In the genomic region with DNA sequence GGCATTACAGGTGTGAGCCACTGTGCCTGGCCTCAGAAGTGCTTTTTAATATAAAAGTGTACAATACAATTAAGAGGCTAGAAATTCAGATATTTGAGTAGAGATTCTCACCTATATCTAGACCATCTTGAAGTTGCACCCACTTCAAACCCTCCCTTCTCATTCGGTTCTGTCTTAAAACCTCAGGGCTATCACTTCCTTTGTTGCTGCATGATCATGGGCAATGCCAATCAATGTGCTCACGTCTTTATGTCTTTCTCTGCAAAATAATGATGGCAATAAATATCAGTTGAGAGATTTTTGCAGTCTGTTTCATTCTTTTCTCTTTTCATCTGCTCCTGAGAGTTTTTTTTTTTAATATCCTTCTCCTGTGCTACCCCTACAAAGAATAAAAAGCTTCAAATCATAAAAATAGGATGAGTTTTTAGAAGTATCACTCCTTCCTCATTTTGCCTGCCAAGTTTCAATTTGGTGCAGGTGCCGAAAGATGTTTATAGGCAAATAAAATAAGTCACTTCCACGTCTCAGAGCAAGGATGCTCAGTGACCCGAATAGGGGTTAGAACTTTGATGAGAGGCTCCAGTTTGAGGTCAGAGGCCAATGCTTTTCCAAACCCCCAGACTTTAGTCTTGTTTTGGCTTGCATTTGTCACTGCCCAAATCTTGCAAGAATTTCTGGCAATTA, we compare ENCODE assay signal across 12 cellular contexts. TPM values are rescaled to one million over a fixed set of nuclear protein-coding genes. Genes with fewer than 3 reads are reported as not detected.
DNase-seq lines count a peak whose midpoint lies in the region; ATAC-seq and TF ChIP-seq lines count a peak whose summit lies in the region.
"Had no signal": no experiment of that assay in that cellular context is flagged by ENCODE, and none has a peak within 500 bp of the region (broad histone marks: within the 10 kb centered on the region; RNA-seq: fewer than 3 reads in every experiment).

No MANE protein-coding gene starts in this region.

- H3K27ac ChIP-seq in DOHH2 (ENCODE audit: low read depth, low read length), result peak overlapping the region; percentile 65
- H3K27ac ChIP-seq: cardiac muscle cell had no signal

- H3K36me3 ChIP-seq in DOHH2 (ENCODE audit: control insufficient read depth, low read length), result no peaks in the 10 kb centered on the region
- H3K36me3 ChIP-seq: cardiac muscle cell had no signal

- H3K27me3 Mint-ChIP-seq in CD14-positive monocyte (ENCODE audit: low read depth in 3 of 3), result peaks cover 0 to 3% (median 2%) of the 10 kb centered on the region in 3 donors

- H3K9me3 ChIP-seq in DOHH2 (ENCODE audit: control insufficient read depth, insufficient read depth, low read length), result no peaks in the 10 kb centered on the region

- H3F3A ChIP-seq in DOHH2 (ENCODE audit: control insufficient read depth, insufficient read depth), result peaks cover 10% of the 10 kb centered on the region

- peaks cover 16% of the 10 kb centered on the region for H3K4me1 Mint-ChIP-seq in CD14-positive monocyte

- H3K27me3 ChIP-seq in DOHH2 (ENCODE audit: control insufficient read depth, low read length), result peaks cover 32% of the 10 kb centered on the region
- H3K27me3 ChIP-seq: cardiac muscle cell had no signal

- H3K4me2 ChIP-seq in DOHH2 (ENCODE audit: low read length), result peak overlapping the region; percentile 67

- no peaks in the 10 kb centered on the region for H3K9me3 Mint-ChIP-seq in CD14-positive monocyte
- H3K9me3 Mint-ChIP-seq: CD4-positive, CD25-positive, alpha-beta regulatory T cell had no signal

- peak; percentile 45 for DNase-seq in MV-4-11 (lab: John Stamatoyannopoulos, UW)
- DNase-seq in germinal center (ENCODE audit: low spot score), result peak; percentile 71
- DNase-seq in CD14-positive monocyte (ENCODE audit: low spot score), result no peak
- DNase-seq in COLO829 (ENCODE audit: low spot score), result no peak
- DNase-seq: activated effector memory CD4-positive, alpha-beta T cell treated with Interleukin-2 at 50 U/mL for 16 hours; CD4-positive, CD25-positive, alpha-beta regulatory T cell; midbrain had no signal

- H3K9me2 ChIP-seq in DOHH2 (replicated peaks; ENCODE audit: control insufficient read depth, low read length), result no peaks in the 10 kb centered on the region

- H3K27ac Mint-ChIP-seq in CD14-positive monocyte, result no peak overlapping the region
- H3K27ac Mint-ChIP-seq: CD4-positive, CD25-positive, alpha-beta regulatory T cell had no signal

- H3K36me3 Mint-ChIP-seq in CD14-positive monocyte, result no peaks in the 10 kb centered on the region
- H3K36me3 Mint-ChIP-seq: CD4-positive, CD25-positive, alpha-beta regulatory T cell had no signal

- no peaks in the 10 kb centered on the region for H3K79me2 ChIP-seq in DOHH2 (ENCODE audit: control insufficient read depth, low read length)

- peak; percentile 43 for ATAC-seq in GM19351 (IDR thresholded peaks at IDR 0.05; ENCODE audit: unreplicated experiment)
- ATAC-seq in HG03342 (IDR thresholded peaks at IDR 0.05; ENCODE audit: unreplicated experiment), result no peak
- no peak for ATAC-seq in HG02870 (IDR thresholded peaks at IDR 0.05; ENCODE audit: unreplicated experiment)

- peak overlapping the region; percentile 14 for H3K4me3 ChIP-seq in DOHH2 (ENCODE audit: low read length)
- H3K4me3 ChIP-seq: cardiac muscle cell had no signal

- no peaks in the 10 kb centered on the region for H4K20me1 ChIP-seq in DOHH2 (ENCODE audit: control insufficient read depth, insufficient read depth, low read depth, low read length)

- intact Hi-C loops in CD14-positive monocyte (cut with micrococcal nuclease), result no loop called here

- peaks cover 60% of the 10 kb centered on the region for H3K4me1 ChIP-seq in DOHH2 (ENCODE audit: control insufficient read depth, low read length)

- H3K4me3 Mint-ChIP-seq in CD14-positive monocyte, result no peak overlapping the region
- H3K4me3 Mint-ChIP-seq: CD4-positive, CD25-positive, alpha-beta regulatory T cell had no signal

- TF ChIP-seq CTCF in DOHH2 (IDR thresholded peaks at IDR 0.05; ENCODE audit: low read depth, low read length, poor library complexity, severe bottlenecking), result no peak
- TF ChIP-seq CTCF in CD14-positive monocyte (IDR thresholded peaks at IDR 0.05), result no peak

RNA-seq across cellular contexts. Expression of a gene that starts 9.5 kb away (rescaled TPM):
- 10 to 100 TPM; 10.6 to 10.9 TPM for polyA plus RNA-seq in CD14-positive monocyte

Comparison
In these comparisons a context has a peak if more than half of its experiments do, and no peak if none do; other contexts are left out.
1. DNase-seq: peak in MV-4-11 (single experiment) and germinal center (single experiment); none in CD14-positive monocyte (single experiment) and COLO829 (single experiment).